In genomic region chr9:36322462-36322861, GRCh38 we compare ENCODE assay signal across 27 cellular contexts.
"Had no signal": no experiment of that assay in that cellular context is flagged by ENCODE, and none has a peak within 500 bp of the region (broad histone marks: within the 10 kb centered on the region; RNA-seq: fewer than 3 reads in every experiment).

No MANE protein-coding gene starts in this region.

- H3K36me3 Mint-ChIP-seq: activated CD8-positive, alpha-beta memory T cell treated with anti-CD3 and anti-CD28 coated beads, Interleukin-2, amount 10 ng/mL, durations not matched to agents 7 days and 5 days; activated naive CD4-positive, alpha-beta T cell treated with anti-CD3 and anti-CD28 coated beads, Interleukin-2, amount 10 ng/mL, durations not matched to agents 7 days and 5 days; activated naive CD8-positive, alpha-beta T cell; brain had no signal

- H3K4me3 ChIP-seq: K562 had no signal

- DNase-seq: activated CD4-positive, alpha-beta T cell treated with anti-CD3 and anti-CD28 coated beads, Interleukin-2, amount 10 ng/mL, durations not matched to agents 24 days and 14 days; activated CD4-positive, alpha-beta T cell treated with anti-CD3 and anti-CD28 coated beads, Interleukin-2, amount 50 U/mL, for 4 hours; activated CD8-positive, alpha-beta memory T cell treated with anti-CD3 and anti-CD28 coated beads for 24 hours; activated CD8-positive, alpha-beta memory T cell treated with anti-CD3 and anti-CD28 coated beads, Interleukin-2, amount 10 ng/mL, durations not matched to agents 7 days and 5 days; activated CD8-positive, alpha-beta memory T cell treated with anti-CD3 and anti-CD28 coated beads, Interleukin-2, amount 50 U/mL, for 48 hours; activated effector memory CD4-positive, alpha-beta T cell treated with Interleukin-2 at 50 U/mL for 16 hours; activated naive CD4-positive, alpha-beta T cell treated with anti-CD3 and anti-CD28 coated beads, Interleukin-2, amount 10 ng/mL, durations not matched to agents 7 days and 5 days; activated naive CD8-positive, alpha-beta T cell treated with anti-CD3 and anti-CD28 coated beads, Interleukin-2, amount 50 U/mL, for 24 hours; activated T-cell treated with anti-CD3 and anti-CD28 coated beads, Interleukin-2, amount 50 U/mL, for 48 hours; anterior cingulate cortex; caudate nucleus; cerebellar nuclear complex; NCI-H1105; NCI-H1417 treated with DMSO at 0.1 percent for 48 hours; NCI-H187; NCI-H2029 treated with DMSO at 0.1 percent for 48 hours; NCI-H2107; NCI-H2171; NCI-H510A; NCI-H526; SHP77 treated with DMSO at 0.1 percent for 48 hours had no signal

- H3K9me3 Mint-ChIP-seq: activated naive CD4-positive, alpha-beta T cell treated with anti-CD3 and anti-CD28 coated beads, Interleukin-2, amount 10 ng/mL, durations not matched to agents 7 days and 5 days; activated naive CD8-positive, alpha-beta T cell treated with anti-CD3 and anti-CD28 coated beads, Interleukin-2, amount 50 U/mL, for 24 hours; T-helper 1 cell treated with Interleukin-12 subunit alpha and Interleukin-12 subunit beta and Interleukin-4 antibody, amounts not matched to agents 30 μg/mL and 1 μg/mL, for 36 hours; T-helper 2 cell treated with Interferon-gamma antibody and Interleukin-4, amounts not matched to agents 5 μg/mL and 100 μg/mL, for 36 hours had no signal

- H3K27me3 Mint-ChIP-seq: activated CD8-positive, alpha-beta memory T cell treated with anti-CD3 and anti-CD28 coated beads, Interleukin-2, amount 10 ng/mL, durations not matched to agents 7 days and 5 days; activated naive CD8-positive, alpha-beta T cell had no signal

- ATAC-seq: activated CD8-positive, alpha-beta memory T cell treated with anti-CD3 and anti-CD28 coated beads, Interleukin-2, amount 10 ng/mL, durations not matched to agents 7 days and 5 days; activated naive CD8-positive, alpha-beta T cell treated with anti-CD3 and anti-CD28 coated beads, Interleukin-2, amount 50 U/mL, for 24 hours; K562; Panc1 had no signal

- H3K4me3 Mint-ChIP-seq: activated CD4-positive, alpha-beta T cell treated with anti-CD3 and anti-CD28 coated beads, Interleukin-2, amount 10 ng/mL, durations not matched to agents 24 days and 14 days; activated CD8-positive, alpha-beta memory T cell treated with anti-CD3 and anti-CD28 coated beads, Interleukin-2, amount 10 ng/mL, durations not matched to agents 7 days and 5 days; activated naive CD4-positive, alpha-beta T cell treated with anti-CD3 and anti-CD28 coated beads, Interleukin-2, amount 10 ng/mL, durations not matched to agents 7 days and 5 days; activated naive CD8-positive, alpha-beta T cell; activated naive CD8-positive, alpha-beta T cell treated with anti-CD3 and anti-CD28 coated beads, Interleukin-2, amount 50 U/mL, for 24 hours; brain; T-helper 1 cell treated with Interleukin-12 subunit alpha and Interleukin-12 subunit beta and Interleukin-4 antibody, amounts not matched to agents 30 μg/mL and 1 μg/mL, for 36 hours; T-helper 2 cell treated with Interferon-gamma antibody and Interleukin-4, amounts not matched to agents 5 μg/mL and 100 μg/mL, for 36 hours had no signal

- H3K4me1 Mint-ChIP-seq: activated CD4-positive, alpha-beta T cell treated with anti-CD3 and anti-CD28 coated beads, Interleukin-2, amount 10 ng/mL, durations not matched to agents 24 days and 14 days; activated naive CD4-positive, alpha-beta T cell treated with anti-CD3 and anti-CD28 coated beads, Interleukin-2, amount 10 ng/mL, durations not matched to agents 7 days and 5 days; activated naive CD8-positive, alpha-beta T cell treated with anti-CD3 and anti-CD28 coated beads, Interleukin-2, amount 50 U/mL, for 24 hours had no signal

- H3K27ac Mint-ChIP-seq: activated CD4-positive, alpha-beta T cell treated with anti-CD3 and anti-CD28 coated beads, Interleukin-2, amount 10 ng/mL, durations not matched to agents 24 days and 14 days; activated CD8-positive, alpha-beta memory T cell treated with anti-CD3 and anti-CD28 coated beads, Interleukin-2, amount 10 ng/mL, durations not matched to agents 7 days and 5 days; activated naive CD4-positive, alpha-beta T cell treated with anti-CD3 and anti-CD28 coated beads, Interleukin-2, amount 10 ng/mL, durations not matched to agents 7 days and 5 days; activated naive CD8-positive, alpha-beta T cell; activated naive CD8-positive, alpha-beta T cell treated with anti-CD3 and anti-CD28 coated beads, Interleukin-2, amount 50 U/mL, for 24 hours; brain; T-helper 1 cell treated with Interleukin-12 subunit alpha and Interleukin-12 subunit beta and Interleukin-4 antibody, amounts not matched to agents 30 μg/mL and 1 μg/mL, for 36 hours; T-helper 2 cell treated with Interferon-gamma antibody and Interleukin-4, amounts not matched to agents 5 μg/mL and 100 μg/mL, for 36 hours had no signal
